ENCODE assay signal across 9 cellular contexts in genomic region chr1:164440222-164440621, GRCh38.
DNase-seq lines count a peak whose midpoint lies in the region; ATAC-seq and TF ChIP-seq lines count a peak whose summit lies in the region.
"Had no signal": no experiment of that assay in that cellular context is flagged by ENCODE, and none has a peak within 500 bp of the region (broad histone marks: within the 10 kb centered on the region; RNA-seq: fewer than 3 reads in every experiment).

No MANE protein-coding gene starts in this region.

- H3K4me3 ChIP-seq in ascending aorta = no peak overlapping the region
- no peak overlapping the region for H3K4me3 ChIP-seq in tibial nerve
- H3K4me3 ChIP-seq: upper lobe of left lung had no signal

- H3K27ac ChIP-seq in ascending aorta (peak overlapping the region in 1 of 2 donors; percentile 28), tibial nerve (no peak overlapping the region)
- H3K27ac ChIP-seq: upper lobe of left lung had no signal

- H3K36me3 ChIP-seq in ascending aorta (no peaks in the 10 kb centered on the region), tibial nerve (no peaks in the 10 kb centered on the region)
- H3K36me3 ChIP-seq: upper lobe of left lung had no signal

- H3K9me3 ChIP-seq in ascending aorta (no peaks in the 10 kb centered on the region), tibial nerve (no peaks in the 10 kb centered on the region)
- H3K9me3 ChIP-seq: upper lobe of left lung had no signal

- H3K4me3 Mint-ChIP-seq in naive thymus-derived CD8-positive, alpha-beta T cell = no peak overlapping the region

- DNase-seq in NCI-H146 (lab: John Stamatoyannopoulos, UW) (peak; percentile 9), NCI-H146 treated with DMSO at 0.1 percent for 48 hours (lab: John Stamatoyannopoulos, UW; ENCODE audit: unreplicated experiment) (no peak), ascending aorta (ENCODE audit: low spot score in 2 of 2) (peak in 1 of 2 donors; percentile 59), iPS-NIHi7 (ENCODE audit: extremely low spot score) (peak; percentile 48), tibial nerve (ENCODE audit: low spot score in 2 of 2) (no peak)
- no peak for DNase-seq in activated CD4-positive, alpha-beta T cell treated with anti-CD3 and anti-CD28 coated beads, Interleukin-2, amount 50 U/mL, for 48 hours
- no peak for DNase-seq in naive thymus-derived CD8-positive, alpha-beta T cell
- DNase-seq: upper lobe of left lung had no signal

- no peaks in the 10 kb centered on the region for H3K9me3 Mint-ChIP-seq in naive thymus-derived CD8-positive, alpha-beta T cell

- TF ChIP-seq CTCF in ascending aorta (IDR thresholded peaks at IDR 0.05) (peak; percentile 11 to 41 (median 33)), tibial nerve (IDR thresholded peaks at IDR 0.05) (peak; percentile 6 to 55 (median 21))

- no peaks in the 10 kb centered on the region for H3K27me3 ChIP-seq in ascending aorta
- H3K27me3 ChIP-seq in tibial nerve = no peaks in the 10 kb centered on the region
- H3K27me3 ChIP-seq: upper lobe of left lung had no signal

- no peak for ATAC-seq in GM19351 (IDR thresholded peaks at IDR 0.05; ENCODE audit: unreplicated experiment)
- no peak for ATAC-seq in naive thymus-derived CD8-positive, alpha-beta T cell

- H3K27me3 Mint-ChIP-seq in naive thymus-derived CD8-positive, alpha-beta T cell = peaks cover 0 to 3% (median 0%) of the 10 kb centered on the region in 5 donors

- H3K4me1 ChIP-seq in ascending aorta (peaks cover 0 to 5% of the 10 kb centered on the region in 2 donors), tibial nerve (peaks cover 0 to 12% (median 0%) of the 10 kb centered on the region in 4 donors)

- TF ChIP-seq EP300 in tibial nerve (IDR thresholded peaks at IDR 0.05) = no peak

- TF ChIP-seq POLR2A in tibial nerve (IDR thresholded peaks at IDR 0.05) = no peak

- POLR2A ChIA-PET in naive thymus-derived CD8-positive, alpha-beta T cell (lab: Charles Lee) = no interaction called here

- no peaks in the 10 kb centered on the region for H3K36me3 Mint-ChIP-seq in naive thymus-derived CD8-positive, alpha-beta T cell

- intact Hi-C loops in ascending aorta (cut with DNase I) = loop anchor here (5.0 kb wide), 1 partner anchor 347 kb away; no protein-coding TSS in a partner anchor

- no peaks in the 10 kb centered on the region for H3K4me1 Mint-ChIP-seq in naive thymus-derived CD8-positive, alpha-beta T cell

- H3K27ac Mint-ChIP-seq in naive thymus-derived CD8-positive, alpha-beta T cell = no peak overlapping the region

Comparison
In these comparisons a context has a peak if more than half of its experiments do, and no peak if none do; other contexts are left out.
1. DNase-seq: peak in NCI-H146 (single experiment) and iPS-NIHi7 (single experiment); none in NCI-H146 treated with DMSO at 0.1 percent for 48 hours (single experiment), tibial nerve (0 of 2), activated CD4-positive, alpha-beta T cell treated with anti-CD3 and anti-CD28 coated beads, Interleukin-2, amount 50 U/mL, for 48 hours (0 of 2) and naive thymus-derived CD8-positive, alpha-beta T cell (0 of 10).